8 cellular contexts compared by ENCODE assay signal in genomic region chr12:50986961-50987737, GRCh38. TPM values are rescaled to one million over a fixed set of nuclear protein-coding genes. Genes with fewer than 3 reads are reported as not detected.
A peak's percentile ranks its signal among the peaks of the same experiment; 100 is the strongest.
DNase-seq lines count a peak whose midpoint lies in the region; TF ChIP-seq lines count a peak whose summit lies in the region.

No MANE protein-coding gene starts in this region.

- no peak overlapping the region for H3K4me3 ChIP-seq in fibroblast of lung (replicated peaks in 1 of 4; ENCODE audit: control extremely low read depth in 1 of 4, insufficient read depth in 1 of 4, low read depth in 3 of 4, low read length in 4 of 4)

- H2AFZ ChIP-seq in fibroblast of lung (ENCODE audit: low read length), result no peak overlapping the region

- H3K4me2 ChIP-seq in fibroblast of lung (ENCODE audit: extremely low read depth, insufficient read depth, low read length), result no peak overlapping the region

- H3K27ac ChIP-seq in fibroblast of lung (ENCODE audit: insufficient read depth, low read length), result no peak overlapping the region

- H3K36me3 ChIP-seq in fibroblast of lung (ENCODE audit: control insufficient read depth, insufficient read depth, low read length), result peaks cover 5% of the 10 kb centered on the region

- no peaks in the 10 kb centered on the region for H3K27me3 ChIP-seq in fibroblast of lung (ENCODE audit: control insufficient read depth, insufficient read depth, low read length)

- H4K20me1 ChIP-seq in fibroblast of lung (ENCODE audit: control insufficient read depth, extremely low read depth, insufficient read depth, low read length), result no peaks in the 10 kb centered on the region

- H3K4me1 ChIP-seq in fibroblast of lung (ENCODE audit: control insufficient read depth, extremely low read depth, insufficient read depth, low read length), result peaks cover 2% of the 10 kb centered on the region

- no peak overlapping the region for H3K9ac ChIP-seq in fibroblast of lung (ENCODE audit: insufficient read depth, low read length)

- H3K9me3 ChIP-seq in fibroblast of lung (ENCODE audit: control insufficient read depth, insufficient read depth, low read depth, low read length), result no peaks in the 10 kb centered on the region

- peak overlapping the region in 2 of 3 experiments; percentile 26 to 27 for H3K27ac Mint-ChIP-seq in nephron

- no peaks in the 10 kb centered on the region for H3K79me2 ChIP-seq in fibroblast of lung (ENCODE audit: control insufficient read depth, insufficient read depth, low read length)

- peak; percentile 41 for DNase-seq in NCI-H2107 treated with DMSO at 0.1 percent for 48 hours (lab: John Stamatoyannopoulos, UW; ENCODE audit: unreplicated experiment)
- DNase-seq in NCI-H2107 (lab: John Stamatoyannopoulos, UW), result no peak
- peak; percentile 73 for DNase-seq in HT-29 (ENCODE audit: low spot score)
- peak; percentile 14 for DNase-seq in UCSD-AML1 (lab: John Stamatoyannopoulos, UW; ENCODE audit: unreplicated experiment)
- DNase-seq in fibroblast of lung (ENCODE audit: low read depth in 2 of 2), result peak; percentile 42 to 81
- DNase-seq in OCI-M2 (lab: John Stamatoyannopoulos, UW; ENCODE audit: unreplicated experiment), result no peak
- DNase-seq in SHP77 treated with DMSO at 0.1 percent for 48 hours (lab: John Stamatoyannopoulos, UW), result no peak

- H3K27me3 Mint-ChIP-seq in nephron (ENCODE audit: low read depth), result no peaks in the 10 kb centered on the region

- TF ChIP-seq CTCF in fibroblast of lung (conservative IDR thresholded peaks at IDR 0.05 in 1 of 2, IDR thresholded peaks at IDR 0.05 in 1 of 2; ENCODE audit: low read depth in 1 of 2, low read length in 2 of 2), result peak; percentile 65 to 75
- peak; percentile 58 to 63 (median 59) for TF ChIP-seq CTCF in nephron (IDR thresholded peaks at IDR 0.05; ENCODE audit: unreplicated experiment in 3 of 3)

- peaks cover 35% of the 10 kb centered on the region for H3K36me3 Mint-ChIP-seq in nephron (ENCODE audit: low read depth)

- no peaks in the 10 kb centered on the region for H3K9me3 Mint-ChIP-seq in nephron

- H3K4me3 Mint-ChIP-seq in nephron, result no peak overlapping the region

- no peaks in the 10 kb centered on the region for H3K4me1 Mint-ChIP-seq in nephron

RNA-seq across cellular contexts. Expression of gene HIGD1C, which starts 34.8 kb away (rescaled TPM):
- total RNA-seq in HT-29 (2014; rRNA removed; shearing (Covaris generic)), result not detected in 2 replicates
- not detected in 2 replicates for total RNA-seq in fibroblast of lung
- not detected in 2 replicates for polyA plus RNA-seq in fibroblast of lung
- not detected in 2 replicates for polyA plus RNA-seq in fibroblast of lung (2012)
- polyA minus RNA-seq in fibroblast of lung (ENCODE audit: low replicate concordance), result not detected in 2 replicates

RNA-seq across cellular contexts. Expression of gene SLC11A2, which starts 39.0 kb away (rescaled TPM):
- 20.1 and 42.9 TPM in 2 replicates for total RNA-seq in HT-29 (2014; rRNA removed; shearing (Covaris generic))
- total RNA-seq in fibroblast of lung, result 57.5 and 75.0 TPM in 2 replicates
- polyA plus RNA-seq in fibroblast of lung, result 38.6 and 39.3 TPM in 2 replicates
- polyA plus RNA-seq in fibroblast of lung (2012), result 19.5 and 22.2 TPM in 2 replicates
- polyA minus RNA-seq in fibroblast of lung (ENCODE audit: low replicate concordance), result 37.5 and 52.9 TPM in 2 replicates

Comparison
In these comparisons a context has a peak if more than half of its experiments do, and no peak if none do; other contexts are left out.
1. DNase-seq: peak in NCI-H2107 treated with DMSO at 0.1 percent for 48 hours (single experiment), HT-29 (single experiment), UCSD-AML1 (single experiment) and fibroblast of lung (2 of 2); none in NCI-H2107 (single experiment), OCI-M2 (single experiment) and SHP77 treated with DMSO at 0.1 percent for 48 hours (single experiment).